In the genomic region with DNA sequence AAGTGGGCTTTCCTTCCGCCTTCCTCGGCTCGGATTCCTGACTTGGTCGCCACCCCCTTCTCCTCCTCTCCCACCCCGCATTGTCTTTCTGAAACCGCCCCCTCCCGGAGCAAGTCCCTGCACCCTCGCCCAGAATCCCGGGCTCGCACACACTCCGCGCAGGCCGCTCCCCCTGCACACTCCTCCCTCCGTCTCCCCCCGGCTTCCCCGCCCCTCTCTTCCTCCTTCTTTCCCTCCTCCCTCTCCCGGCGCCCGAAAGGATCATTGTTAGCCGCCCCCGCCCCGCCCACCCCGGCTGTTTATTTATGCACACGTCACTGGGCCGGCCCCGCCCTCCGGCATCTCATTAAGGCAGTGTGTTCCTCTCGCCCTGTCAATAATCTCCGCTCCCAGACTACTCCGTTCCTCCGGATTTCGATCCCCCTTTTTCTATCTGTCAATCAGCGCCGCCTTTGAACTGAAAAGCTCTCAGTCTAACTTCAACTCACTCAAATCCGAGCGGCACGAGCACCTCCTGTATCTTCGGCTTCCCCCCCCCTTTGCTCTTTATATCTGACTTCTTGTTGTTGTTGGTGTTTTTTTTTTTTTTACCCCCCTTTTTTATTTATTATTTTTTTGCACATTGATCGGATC, we compare ENCODE assay signal across 8 cellular contexts. TPM values are rescaled to one million over a fixed set of nuclear protein-coding genes. Genes with fewer than 3 reads are reported as not detected.
DNase-seq lines count a peak whose midpoint lies in the region; ATAC-seq, FAIRE-seq and TF ChIP-seq lines count a peak whose summit lies in the region.

A gene (plus strand): TSS at position 373 of the 633 bp plus-strand sequence. CDS start 510 bp downstream, outside the sequence.

- intact Hi-C loops in left ventricle myocardium inferior (cut with micrococcal nuclease) (loop anchor here (10.0 kb wide), 1 partner anchor 85 kb away; no protein-coding TSS in a partner anchor), pancreas (cut with DNase I) (loop anchor here in 2 of 3 donors (10.0 kb wide), 2 partner anchors 175 to 185 kb away; no protein-coding TSS in a partner anchor)

- H3K79me2 ChIP-seq in GM23248 (ENCODE audit: insufficient read depth) (peaks cover 44% of the 10 kb centered on the region), astrocyte (ENCODE audit: insufficient read depth, low read length) (peaks cover 38% of the 10 kb centered on the region)

- FAIRE-seq in astrocyte (lab: Jason Lieb, UNC) (no peak), pancreas (lab: Jason Lieb, UNC) (no peak), urothelium cell line (lab: Jason Lieb, UNC) (no peak)

- ATAC-seq in pancreas = peak; percentile 84 to 89 (median 85)

- TF ChIP-seq CTCF in astrocyte (IDR thresholded peaks at IDR 0.05; ENCODE audit: insufficient read depth, low read depth, low read length) = no peak
- no peak for TF ChIP-seq CTCF in left ventricle myocardium inferior (IDR thresholded peaks at IDR 0.05; ENCODE audit: borderline replicate concordance)
- no peak for TF ChIP-seq CTCF in pancreas (IDR thresholded peaks at IDR 0.05)

- H3K4me1 ChIP-seq in GM23248 (ENCODE audit: insufficient read depth) (peaks cover 16% of the 10 kb centered on the region), astrocyte (ENCODE audit: insufficient read depth, low read length) (peaks cover 14% of the 10 kb centered on the region), left ventricle myocardium inferior (peaks cover 56% of the 10 kb centered on the region), pancreas (peaks cover 6 to 15% (median 11%) of the 10 kb centered on the region in 3 donors)

- H3K4me3 Mint-ChIP-seq in T-helper 1 cell treated with Interleukin-12 subunit alpha and Interleukin-12 subunit beta and Interleukin-4 antibody, amounts not matched to agents 30 μg/mL and 1 μg/mL, for 36 hours = peak within 1 kb of the TSS; percentile 87
- peak within 1 kb of the TSS; percentile 99 for H3K4me3 Mint-ChIP-seq in astrocyte (ENCODE audit: unreplicated experiment)

- in situ Hi-C loops in GM23248 (cut with MboI) = loop anchor here (10.0 to 25.0 kb wide), 4 partner anchors 175 to 437 kb away; no protein-coding TSS in a partner anchor

- peaks cover 19% of the 10 kb centered on the region for H3F3A ChIP-seq in GM23248 (ENCODE audit: insufficient read depth)

- H3K36me3 ChIP-seq in GM23248 (ENCODE audit: low read depth) (no peaks in the 10 kb centered on the region), astrocyte (ENCODE audit: insufficient read depth, low read length) (no peaks in the 10 kb centered on the region), left ventricle myocardium inferior (no peaks in the 10 kb centered on the region), pancreas (no peaks in the 10 kb centered on the region)

- H3K9me3 ChIP-seq in GM23248 (ENCODE audit: low read depth) = no peaks in the 10 kb centered on the region
- no peaks in the 10 kb centered on the region for H3K9me3 ChIP-seq in astrocyte (ENCODE audit: insufficient read depth, low read depth, low read length)
- no peaks in the 10 kb centered on the region for H3K9me3 ChIP-seq in left ventricle myocardium inferior (replicated peaks)
- H3K9me3 ChIP-seq in pancreas = no peaks in the 10 kb centered on the region

- H3K27ac ChIP-seq in GM23248 (peak within 1 kb of the TSS; percentile 92), astrocyte (ENCODE audit: low read depth, low read length) (peak within 1 kb of the TSS; percentile 83), left ventricle myocardium inferior (replicated peaks) (peak within 1 kb of the TSS; percentile 92), pancreas (peak within 1 kb of the TSS; percentile 63 to 95 (median 86))

- peak within 1 kb of the TSS; percentile 59 for H3K27ac Mint-ChIP-seq in T-helper 1 cell treated with Interleukin-12 subunit alpha and Interleukin-12 subunit beta and Interleukin-4 antibody, amounts not matched to agents 30 μg/mL and 1 μg/mL, for 36 hours
- H3K27ac Mint-ChIP-seq in astrocyte (ENCODE audit: unreplicated experiment) = peak within 1 kb of the TSS; percentile 97

- no peaks in the 10 kb centered on the region for H3K9me3 Mint-ChIP-seq in T-helper 1 cell treated with Interleukin-12 subunit alpha and Interleukin-12 subunit beta and Interleukin-4 antibody, amounts not matched to agents 30 μg/mL and 1 μg/mL, for 36 hours
- H3K9me3 Mint-ChIP-seq in astrocyte (ENCODE audit: unreplicated experiment) = no peaks in the 10 kb centered on the region

- H2AFZ ChIP-seq in GM23248 (peak within 1 kb of the TSS; percentile 65), astrocyte (ENCODE audit: low read depth, low read length) (no peak within 1 kb of the TSS)

- H3K36me3 Mint-ChIP-seq in T-helper 1 cell treated with Interleukin-12 subunit alpha and Interleukin-12 subunit beta and Interleukin-4 antibody, amounts not matched to agents 30 μg/mL and 1 μg/mL, for 36 hours (ENCODE audit: low read depth) = peaks cover 1% of the 10 kb centered on the region
- peaks cover 10% of the 10 kb centered on the region for H3K36me3 Mint-ChIP-seq in astrocyte (ENCODE audit: low read depth, unreplicated experiment)

- H3K9me2 ChIP-seq in GM23248 (ENCODE audit: insufficient read depth) = no peaks in the 10 kb centered on the region

- H3K4me3 ChIP-seq in GM23248 = peak within 1 kb of the TSS; percentile 88
- peak within 1 kb of the TSS; percentile 82 for H3K4me3 ChIP-seq in astrocyte (ENCODE audit: insufficient read depth, low read depth, low read length)
- H3K4me3 ChIP-seq in left ventricle myocardium inferior = peak within 1 kb of the TSS; percentile 92
- peak within 1 kb of the TSS; percentile 39 to 84 (median 75) for H3K4me3 ChIP-seq in pancreas

- WGBS in GM23248 (ENCODE audit: low coverage in 1 of 2, low lambda C conversion rate in 2 of 2, missing lambda C conversion rate in 2 of 2), 2 experiments = 0 to 2% methylated on average over 16 to 39 of the region's 39 CpGs
- 0 to 1% methylated on average over 38 to 39 of the region's 39 CpGs for WGBS in pancreas, 2 donors

- no peaks in the 10 kb centered on the region for H3K27me3 ChIP-seq in GM23248 (replicated peaks; ENCODE audit: insufficient read depth)
- H3K27me3 ChIP-seq in astrocyte (ENCODE audit: insufficient read depth, low read length) = no peaks in the 10 kb centered on the region
- no peaks in the 10 kb centered on the region for H3K27me3 ChIP-seq in left ventricle myocardium inferior (ENCODE audit: low read depth)
- no peaks in the 10 kb centered on the region for H3K27me3 ChIP-seq in pancreas

- H3K27me3 Mint-ChIP-seq in T-helper 1 cell treated with Interleukin-12 subunit alpha and Interleukin-12 subunit beta and Interleukin-4 antibody, amounts not matched to agents 30 μg/mL and 1 μg/mL, for 36 hours (ENCODE audit: low read depth) = peaks cover 77% of the 10 kb centered on the region
- no peaks in the 10 kb centered on the region for H3K27me3 Mint-ChIP-seq in astrocyte (ENCODE audit: low read depth, unreplicated experiment)

- peaks cover 13% of the 10 kb centered on the region for H3K4me1 Mint-ChIP-seq in T-helper 1 cell treated with Interleukin-12 subunit alpha and Interleukin-12 subunit beta and Interleukin-4 antibody, amounts not matched to agents 30 μg/mL and 1 μg/mL, for 36 hours (ENCODE audit: low read depth)
- peaks cover 6% of the 10 kb centered on the region for H3K4me1 Mint-ChIP-seq in astrocyte (ENCODE audit: low read depth, unreplicated experiment)

- peak; percentile 36 to 95 (median 91) for DNase-seq in C1 segment of cervical spinal cord (lab: John Stamatoyannopoulos, UW)
- peak; percentile 98 for DNase-seq in GM23248
- peak; percentile 66 for DNase-seq in NCI-H1694 treated with DMSO at 0.1 percent for 48 hours (lab: John Stamatoyannopoulos, UW)
- DNase-seq in astrocyte (ENCODE audit: low read depth) = peak; percentile 92
- peak; percentile 96 for DNase-seq in left ventricle myocardium inferior
- peak; percentile 90 to 98 (median 96) for DNase-seq in pancreas
- peak; percentile 91 for DNase-seq in urothelium cell line (ENCODE audit: low spot score)

- H4K20me1 ChIP-seq in GM23248 (ENCODE audit: insufficient read depth) (no peaks in the 10 kb centered on the region), astrocyte (ENCODE audit: insufficient read depth, low read length) (no peaks in the 10 kb centered on the region)

- H3K9ac ChIP-seq in GM23248 (peak within 1 kb of the TSS; percentile 96), astrocyte (ENCODE audit: low read length) (peak within 1 kb of the TSS; percentile 97)

- H3K4me2 ChIP-seq in GM23248 (ENCODE audit: unreplicated experiment) (peak within 1 kb of the TSS; percentile 92), astrocyte (ENCODE audit: low read length) (peak within 1 kb of the TSS; percentile 92)

RNA-seq across cellular contexts. Expression of the gene that starts here (rescaled TPM):
- total RNA-seq in GM23248 (2014; rRNA removed; shearing (Covaris generic)) = 4.2 and 6.2 TPM in 2 replicates
- polyA plus RNA-seq in GM23248 (2016; fragmentation: Nextera tagmentation; extraction: Ambion mirVana) (18.2 and 19.3 TPM in 2 replicates), pancreas (10 to 100 TPM; 10.3 to 12.8 TPM)
- total RNA-seq in astrocyte (52.1 and 52.4 TPM in 2 replicates), left ventricle myocardium inferior (8.9 TPM), pancreas (10 to 100 TPM in 4 of 6 donors, 1 to 10 TPM in 2; 7.9 to 22.3 (median 11.6) TPM)

Comparison
In these comparisons a context has a peak if more than half of its experiments do, and no peak if none do; other contexts are left out.
1. Peak in every context shown above with its lines: DNase-seq, ATAC-seq, H3K4me3 ChIP-seq and H3K27ac ChIP-seq.